Comparison of ENCODE assay signal across 1 cellular context in genomic region chr4:183154701-183155391, GRCh38.
TF ChIP-seq lines count a peak whose summit lies in the region.

No MANE protein-coding gene starts in this region.

TF ChIP-seq in HepG2, 621 proteins besides CTCF, POLR2A, EP300 and RAD21 (continues in another document):
- TF ChIP-seq MIXL1 (CRISPR knock-in tag; IDR thresholded peaks at IDR 0.05) (0 out of 2 replicates have a peak, but pooled peaks have one; percentile 45), FOXP4 (CRISPR knock-in tag; IDR thresholded peaks at IDR 0.05) (peak; percentile 44; the same call in 1 of the 2 replicates), GPN1 (CRISPR knock-in tag; IDR thresholded peaks at IDR 0.05; ENCODE audit: borderline replicate concordance) (no peak), ZNF292 (CRISPR knock-in tag; IDR thresholded peaks at IDR 0.05; ENCODE audit: borderline replicate concordance, low read depth) (peak; percentile 36; the same call in 1 of the 2 replicates), ZGPAT (CRISPR knock-in tag; IDR thresholded peaks at IDR 0.05) (peak; percentile 28; the same call in 1 of the 2 replicates), ZNF326 (CRISPR knock-in tag; IDR thresholded peaks at IDR 0.05; ENCODE audit: borderline replicate concordance) (no peak), NCOA1 (CRISPR knock-in tag; IDR thresholded peaks at IDR 0.05) (no peak), ARID5B (CRISPR knock-in tag; IDR thresholded peaks at IDR 0.05) (peak; percentile 81), PATZ1 (CRISPR knock-in tag; IDR thresholded peaks at IDR 0.05) (peak; percentile 27; the same call in 1 of the 2 replicates), ZC3H13 (CRISPR knock-in tag; IDR thresholded peaks at IDR 0.05) (no peak), SMARCE1 (IDR thresholded peaks at IDR 0.05; ENCODE audit: borderline replicate concordance) (no peak), GMEB2 (CRISPR knock-in tag; IDR thresholded peaks at IDR 0.05; ENCODE audit: low read depth) (no peak), ZNF615 (CRISPR knock-in tag; IDR thresholded peaks at IDR 0.05; ENCODE audit: borderline replicate concordance) (no peak), ZNF530 (CRISPR knock-in tag; IDR thresholded peaks at IDR 0.05; ENCODE audit: low read depth) (no peak), ZNF12 (CRISPR knock-in tag; IDR thresholded peaks at IDR 0.05) (peak; percentile 97), NR2F1 (CRISPR knock-in tag; IDR thresholded peaks at IDR 0.05) (no peak), LCORL (IDR thresholded peaks at IDR 0.05) (no peak), LCORL (CRISPR knock-in tag; IDR thresholded peaks at IDR 0.05) (no peak), TBX2 (CRISPR knock-in tag; IDR thresholded peaks at IDR 0.05; ENCODE audit: borderline replicate concordance) (peak; percentile 75), HDAC2 (CRISPR knock-in tag; IDR thresholded peaks at IDR 0.05) (peak; percentile 55), ZNF510 (CRISPR knock-in tag; IDR thresholded peaks at IDR 0.05; ENCODE audit: low read depth) (0 out of 2 replicates have a peak, but pooled peaks have one; percentile 37), GFI1 (CRISPR knock-in tag; IDR thresholded peaks at IDR 0.05; ENCODE audit: borderline replicate concordance) (no peak), TOPORS (CRISPR knock-in tag; IDR thresholded peaks at IDR 0.05) (0 out of 2 replicates have a peak, but pooled peaks have one; percentile 24), ZNF253 (CRISPR knock-in tag; IDR thresholded peaks at IDR 0.05; ENCODE audit: borderline replicate concordance) (no peak), ZNF484 (CRISPR knock-in tag; IDR thresholded peaks at IDR 0.05; ENCODE audit: borderline replicate concordance, low read depth) (no peak), POLR2AphosphoS5 (IDR thresholded peaks at IDR 0.05; ENCODE audit: low read depth, low read length) (no peak), HOXD1 (CRISPR knock-in tag; IDR thresholded peaks at IDR 0.05) (0 out of 2 replicates have a peak, but pooled peaks have one; percentile 19), ARID3A (IDR thresholded peaks at IDR 0.05; ENCODE audit: low read depth, low read length) (peak; percentile 44; the same call in 1 of the 2 replicates), ZBTB7A (CRISPR knock-in tag; IDR thresholded peaks at IDR 0.05) (0 out of 2 replicates have a peak, but pooled peaks have one; percentile 22), CBX1 (IDR thresholded peaks at IDR 0.05; ENCODE audit: low read depth) (no peak), MYC (CRISPR knock-in tag; IDR thresholded peaks at IDR 0.05; ENCODE audit: borderline replicate concordance) (peak; percentile 53; the same call in 1 of the 2 replicates), CREB1 (IDR thresholded peaks at IDR 0.05) (no peak), CREB1 (CRISPR knock-in tag; IDR thresholded peaks at IDR 0.05) (no peak), ZNF121 (CRISPR knock-in tag; IDR thresholded peaks at IDR 0.05) (peak; percentile 23; the same call in 1 of the 2 replicates), MTA3 (CRISPR knock-in tag; IDR thresholded peaks at IDR 0.05) (no peak), SOX5 (CRISPR knock-in tag; IDR thresholded peaks at IDR 0.05; ENCODE audit: borderline replicate concordance) (peak; percentile 81), ZNF264 (CRISPR knock-in tag; IDR thresholded peaks at IDR 0.05) (0 out of 2 replicates have a peak, but pooled peaks have one; percentile 57), TEAD3 (CRISPR knock-in tag; optimal IDR thresholded peaks at IDR 0.05; ENCODE audit: borderline replicate concordance) (peak; percentile 74), ASH2L (IDR thresholded peaks at IDR 0.05; ENCODE audit: insufficient read length, low read depth, low read length) (peak; percentile 54), ZNF432 (CRISPR knock-in tag; IDR thresholded peaks at IDR 0.05; ENCODE audit: borderline replicate concordance) (no peak), HMG20A (CRISPR knock-in tag; IDR thresholded peaks at IDR 0.05; ENCODE audit: borderline replicate concordance) (peak; percentile 64), ZUFSP (CRISPR knock-in tag; IDR thresholded peaks at IDR 0.05; ENCODE audit: borderline replicate concordance) (no peak), ZSCAN22 (CRISPR knock-in tag; IDR thresholded peaks at IDR 0.05) (no peak), CBFB (CRISPR knock-in tag; IDR thresholded peaks at IDR 0.05) (peak; percentile 87), DDIT3 (CRISPR knock-in tag; IDR thresholded peaks at IDR 0.05) (no peak), KAT7 (CRISPR knock-in tag; IDR thresholded peaks at IDR 0.05; ENCODE audit: borderline replicate concordance) (no peak), NFATC3 (CRISPR knock-in tag; IDR thresholded peaks at IDR 0.05) (no peak), NR0B2 (CRISPR knock-in tag; IDR thresholded peaks at IDR 0.05) (no peak), PPARG (CRISPR knock-in tag; conservative IDR thresholded peaks at IDR 0.05) (0 out of 2 replicates have a peak, but pooled peaks have one; percentile 16), ZNF10 (CRISPR knock-in tag; IDR thresholded peaks at IDR 0.05; ENCODE audit: borderline replicate concordance, low read depth) (no peak), FOXK1 (CRISPR knock-in tag; IDR thresholded peaks at IDR 0.05; ENCODE audit: borderline replicate concordance, low read depth) (no peak), ZNF251 (CRISPR knock-in tag; IDR thresholded peaks at IDR 0.05) (no peak), ZBTB34 (CRISPR knock-in tag; IDR thresholded peaks at IDR 0.05) (peak; percentile 73; the same call in 1 of the 2 replicates)
